Comparison of ENCODE assay signal across 13 cellular contexts in genomic region chr7:65002972-65003585, GRCh38.
"Had no signal": no experiment of that assay in that cellular context is flagged by ENCODE, and none has a peak within 500 bp of the region (broad histone marks: within the 10 kb centered on the region; RNA-seq: fewer than 3 reads in every experiment).

No MANE protein-coding gene starts in this region.

- H3K27ac ChIP-seq: hepatocyte had no signal

- H3K4me3 ChIP-seq: hepatocyte, smooth muscle cell had no signal

- H2AFZ ChIP-seq: hepatocyte had no signal

- H3K27ac Mint-ChIP-seq: activated CD4-positive, alpha-beta memory T cell treated with anti-CD3 and anti-CD28 coated beads, Interleukin-2, amount 10 ng/mL, durations not matched to agents 7 days and 5 days; activated CD4-positive, alpha-beta T cell treated with anti-CD3 and anti-CD28 coated beads for 36 hours had no signal

- H3K4me2 ChIP-seq: smooth muscle cell had no signal

- DNase-seq: activated CD4-positive, alpha-beta memory T cell treated with anti-CD3 and anti-CD28 coated beads, Interleukin-2, amount 10 ng/mL, durations not matched to agents 7 days and 5 days; activated CD4-positive, alpha-beta T cell treated with anti-CD3 and anti-CD28 coated beads for 36 hours; activated gamma-delta T cell; activated T-cell treated with anti-CD3 and anti-CD28 coated beads, Interleukin-2, amount 50 U/mL, for 48 hours; central memory CD4-positive, alpha-beta T cell; cortex of kidney; effector memory CD4-positive, alpha-beta T cell; kidney; nucleus accumbens; right cardiac atrium; T1000 had no signal

- H3K27me3 ChIP-seq: hepatocyte had no signal

- ATAC-seq: activated CD4-positive, alpha-beta T cell treated with anti-CD3 and anti-CD28 coated beads for 36 hours; right cardiac atrium had no signal

- H3K4me3 Mint-ChIP-seq: activated CD4-positive, alpha-beta memory T cell treated with anti-CD3 and anti-CD28 coated beads, Interleukin-2, amount 10 ng/mL, durations not matched to agents 7 days and 5 days; activated CD4-positive, alpha-beta T cell treated with anti-CD3 and anti-CD28 coated beads for 36 hours had no signal

- H3K27me3 Mint-ChIP-seq: activated CD4-positive, alpha-beta memory T cell treated with anti-CD3 and anti-CD28 coated beads, Interleukin-2, amount 10 ng/mL, durations not matched to agents 7 days and 5 days; activated CD4-positive, alpha-beta T cell treated with anti-CD3 and anti-CD28 coated beads for 36 hours had no signal
